Comparison of ENCODE assay signal across 8 cellular contexts in the genomic region with DNA sequence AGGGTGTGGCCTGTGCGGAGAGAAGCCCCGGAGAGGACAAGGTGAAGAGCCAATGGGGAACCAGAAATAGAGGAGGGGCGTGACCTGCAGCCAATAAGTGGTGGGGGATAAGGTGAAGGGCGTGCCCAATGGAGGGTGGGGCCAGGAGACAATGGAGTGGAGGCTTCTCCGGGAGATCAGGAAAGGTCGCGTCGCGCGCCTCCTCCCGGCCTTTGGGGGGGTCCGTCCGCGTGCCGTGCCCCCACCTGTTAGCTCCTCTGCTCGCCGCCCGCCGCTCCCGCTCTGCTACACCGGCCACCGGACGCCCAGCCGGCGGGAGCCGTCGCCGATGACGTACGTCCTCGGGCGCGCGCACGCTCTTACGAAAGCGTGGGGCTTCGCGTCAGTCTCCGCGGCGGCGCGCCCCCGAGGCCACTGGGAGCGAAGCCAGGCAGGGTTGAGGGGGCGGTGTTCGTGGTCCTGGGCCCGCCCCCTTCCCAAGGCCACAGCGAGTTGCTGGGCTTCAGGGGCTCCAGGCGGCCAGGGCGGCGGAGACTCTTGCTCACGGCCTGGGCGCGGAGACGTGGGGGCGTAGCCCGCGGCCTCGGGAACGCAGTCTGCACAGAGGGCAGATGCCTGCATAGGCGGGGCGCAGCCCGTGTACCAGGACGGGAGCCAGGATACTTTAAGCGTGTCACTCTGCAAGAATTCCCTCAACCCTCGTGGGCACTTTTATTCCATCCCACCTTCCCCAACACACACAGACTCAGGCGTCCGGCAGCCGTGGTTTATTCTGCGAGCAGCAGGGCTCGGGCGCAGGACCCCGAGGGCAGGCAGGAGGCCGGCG. TPM values are rescaled to one million over a fixed set of nuclear protein-coding genes. Genes with fewer than 3 reads are reported as not detected.
DNase-seq lines count a peak whose midpoint lies in the region; TF ChIP-seq lines count a peak whose summit lies in the region.

A gene (minus strand): TSS at position 337 of the 826 bp plus-strand sequence. CDS start 3,353 bp downstream, outside the sequence.

- H3K79me2 ChIP-seq in MM.1S (ENCODE audit: low read length) = peaks cover 17% of the 10 kb centered on the region

- H3K27me3 Mint-ChIP-seq in nephron progenitor cell (ENCODE audit: low read depth, poor library complexity) = peaks cover 46% of the 10 kb centered on the region
- H3K27me3 Mint-ChIP-seq in stimulated activated naive CD8-positive, alpha-beta T cell treated with anti-CD3 and anti-CD28 coated beads, Interleukin-15, Interleukin-2, amounts not matched to agents 100 ng/mL and 50 ng/mL, for 24 hours = peaks cover 15% of the 10 kb centered on the region

- peaks cover 13% of the 10 kb centered on the region for H3K27me3 ChIP-seq in MM.1S (replicated peaks; ENCODE audit: insufficient read depth, low read length)

- H3K27ac Mint-ChIP-seq in nephron progenitor cell = no peak within 1 kb of the TSS
- no peak within 1 kb of the TSS for H3K27ac Mint-ChIP-seq in stimulated activated naive CD8-positive, alpha-beta T cell treated with anti-CD3 and anti-CD28 coated beads, Interleukin-15, Interleukin-2, amounts not matched to agents 100 ng/mL and 50 ng/mL, for 24 hours

- DNase-seq in G401 (ENCODE audit: low spot score) (peak; percentile 100), HCEC 1CT (peak; percentile 98), MM.1S (peak; percentile 97), SHP77 treated with DMSO at 0.1 percent for 48 hours (lab: John Stamatoyannopoulos, UW) (peak; percentile 96), fibroblast of the conjunctiva (ENCODE audit: low read depth) (peak; percentile 97), nephron progenitor cell (peak; percentile 96)
- peak; percentile 89 for DNase-seq in activated effector memory CD4-positive, alpha-beta T cell treated with Interleukin-2 at 50 U/mL for 16 hours

- peaks cover 3% of the 10 kb centered on the region for H3K9me3 Mint-ChIP-seq in nephron progenitor cell
- H3K9me3 Mint-ChIP-seq in stimulated activated naive CD8-positive, alpha-beta T cell treated with anti-CD3 and anti-CD28 coated beads, Interleukin-15, Interleukin-2, amounts not matched to agents 100 ng/mL and 50 ng/mL, for 24 hours = no peaks in the 10 kb centered on the region

- peak within 1 kb of the TSS; percentile 78; the same call in 1 of the 2 replicates for H3K27ac ChIP-seq in MM.1S (ENCODE audit: low read length)

- H2AFZ ChIP-seq in MM.1S (ENCODE audit: low read length) = peak within 1 kb of the TSS; percentile 79

- H3K9me2 ChIP-seq in MM.1S (replicated peaks; ENCODE audit: insufficient read depth, low read length) = no peaks in the 10 kb centered on the region

- peak within 1 kb of the TSS; percentile 83 for H3K4me3 ChIP-seq in MM.1S (ENCODE audit: low read length)

- H3K4me1 Mint-ChIP-seq in nephron progenitor cell = peaks cover 11% of the 10 kb centered on the region
- peaks cover 15% of the 10 kb centered on the region for H3K4me1 Mint-ChIP-seq in stimulated activated naive CD8-positive, alpha-beta T cell treated with anti-CD3 and anti-CD28 coated beads, Interleukin-15, Interleukin-2, amounts not matched to agents 100 ng/mL and 50 ng/mL, for 24 hours (ENCODE audit: low read depth)

- no peaks in the 10 kb centered on the region for H3K9me3 ChIP-seq in MM.1S (replicated peaks; ENCODE audit: insufficient read depth, low read length)

- no peaks in the 10 kb centered on the region for H4K20me1 ChIP-seq in MM.1S (ENCODE audit: insufficient read depth, low read length)

- no peaks in the 10 kb centered on the region for H3K36me3 ChIP-seq in MM.1S (replicated peaks; ENCODE audit: insufficient read depth, low read length)

- H3K9ac ChIP-seq in MM.1S (ENCODE audit: low read length) = peak within 1 kb of the TSS; percentile 87

- in situ Hi-C loops in G401 (cut with HindIII; ENCODE audit: low sequenced_read_pairs) = no loop called here

- peak within 1 kb of the TSS; percentile 87 for H3K4me2 ChIP-seq in MM.1S (ENCODE audit: low read depth, low read length)

- peaks cover 19% of the 10 kb centered on the region for H3K4me1 ChIP-seq in MM.1S (ENCODE audit: low read length)

- peaks cover 9% of the 10 kb centered on the region; the same call in 1 of the 2 replicates for H3F3A ChIP-seq in MM.1S (ENCODE audit: insufficient read depth, low read length)

- no peaks in the 10 kb centered on the region for H3K36me3 Mint-ChIP-seq in nephron progenitor cell (ENCODE audit: low read depth)
- no peaks in the 10 kb centered on the region for H3K36me3 Mint-ChIP-seq in stimulated activated naive CD8-positive, alpha-beta T cell treated with anti-CD3 and anti-CD28 coated beads, Interleukin-15, Interleukin-2, amounts not matched to agents 100 ng/mL and 50 ng/mL, for 24 hours (ENCODE audit: low read depth)

- H3K4me3 Mint-ChIP-seq in nephron progenitor cell = peak within 1 kb of the TSS; percentile 28
- peak within 1 kb of the TSS; percentile 43 for H3K4me3 Mint-ChIP-seq in stimulated activated naive CD8-positive, alpha-beta T cell treated with anti-CD3 and anti-CD28 coated beads, Interleukin-15, Interleukin-2, amounts not matched to agents 100 ng/mL and 50 ng/mL, for 24 hours

- TF ChIP-seq CTCF in MM.1S (IDR thresholded peaks at IDR 0.05; ENCODE audit: low read length) = no peak
- TF ChIP-seq CTCF in nephron progenitor cell (IDR thresholded peaks at IDR 0.05) = no peak

RNA-seq across cellular contexts. Expression of the gene that starts here (rescaled TPM):
- total RNA-seq in G401 (2014; rRNA removed; shearing (Covaris generic)) = 19.1 and 33.4 TPM in 2 replicates

Comparison
In these comparisons a context has a peak if more than half of its experiments do, and no peak if none do; other contexts are left out.
1. Peak in every context shown above with its lines: DNase-seq, H3K4me3 ChIP-seq and H3K27ac ChIP-seq.